In the genomic region with DNA sequence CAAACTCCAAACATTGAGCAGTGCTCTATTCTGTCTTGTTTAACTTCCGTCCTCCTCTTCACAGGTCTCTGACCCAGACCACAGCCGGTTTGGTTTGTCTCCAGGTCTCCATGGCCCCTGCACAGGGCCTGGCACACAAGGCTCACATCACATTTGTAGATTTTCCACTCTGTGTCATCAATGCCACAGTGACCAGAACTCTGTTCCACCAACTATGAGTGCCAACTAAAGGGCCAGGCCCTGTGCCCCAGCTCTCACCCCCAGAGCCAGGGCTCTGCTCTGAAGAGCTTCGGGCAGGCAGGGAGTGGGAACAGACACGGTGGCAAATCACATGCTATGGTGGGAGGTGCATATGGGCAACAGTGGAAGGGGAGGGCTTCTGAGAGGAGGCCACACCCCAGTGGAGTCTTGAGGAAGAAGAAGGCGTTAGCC, we compare ENCODE assay signal across 16 cellular contexts. TPM values are rescaled to one million over a fixed set of nuclear protein-coding genes. Genes with fewer than 3 reads are reported as not detected.
DNase-seq lines count a peak whose midpoint lies in the region; ATAC-seq and TF ChIP-seq lines count a peak whose summit lies in the region.
"Had no signal": no experiment of that assay in that cellular context is flagged by ENCODE, and none has a peak within 500 bp of the region (broad histone marks: within the 10 kb centered on the region; RNA-seq: fewer than 3 reads in every experiment).

No MANE protein-coding gene starts in this region.

- H3K27ac Mint-ChIP-seq in brain, result peak overlapping the region in 3 of 5 experiments; percentile 13 to 82 (median 34)

- H3K36me3 Mint-ChIP-seq in brain, result peaks cover 81% of the 10 kb centered on the region

- H3K4me3 ChIP-seq in right atrium auricular region (no peak overlapping the region), left lung (no peak overlapping the region), upper lobe of right lung (no peak overlapping the region), psoas muscle (no peak overlapping the region)
- H3K4me3 ChIP-seq: cardiac muscle cell had no signal

- H3K9me3 ChIP-seq in right atrium auricular region, result no peaks in the 10 kb centered on the region
- H3K9me3 ChIP-seq in left lung, result no peaks in the 10 kb centered on the region
- no peaks in the 10 kb centered on the region for H3K9me3 ChIP-seq in upper lobe of right lung
- H3K9me3 ChIP-seq in psoas muscle, result no peaks in the 10 kb centered on the region

- DNase-seq in Right ventricle myocardium inferior (ENCODE audit: missing footprints), result no peak
- DNase-seq in right atrium auricular region (ENCODE audit: low spot score), result no peak
- peak in 1 of 2 donors; percentile 48 for DNase-seq in left lung
- no peak for DNase-seq in upper lobe of right lung
- no peak for DNase-seq in psoas muscle
- DNase-seq in midbrain (lab: John Stamatoyannopoulos, UW), result no peak
- DNase-seq: foreskin fibroblast, GOT3, IMR-90, retina, T-cell, trophoblast cell had no signal

- H3K4me3 Mint-ChIP-seq in brain, result no peak overlapping the region
- H3K4me3 Mint-ChIP-seq: T-cell had no signal

- H3K36me3 ChIP-seq in right atrium auricular region (peaks cover 81% of the 10 kb centered on the region), left lung (peaks cover 0 to 100% of the 10 kb centered on the region in 2 donors), upper lobe of right lung (peaks cover 81% of the 10 kb centered on the region), psoas muscle (ENCODE audit: insufficient read depth in 1 of 2, low read depth in 1 of 2) (peaks cover 19 to 100% of the 10 kb centered on the region in 2 donors)

- TF ChIP-seq CTCF in right atrium auricular region (IDR thresholded peaks at IDR 0.05), result no peak
- TF ChIP-seq CTCF in brain (conservative IDR thresholded peaks at IDR 0.05), result no peak
- TF ChIP-seq CTCF in left lung (IDR thresholded peaks at IDR 0.05), result no peak
- TF ChIP-seq CTCF in upper lobe of right lung (IDR thresholded peaks at IDR 0.05), result no peak
- no peak for TF ChIP-seq CTCF in psoas muscle (IDR thresholded peaks at IDR 0.05)

- H3K9me3 Mint-ChIP-seq in brain, result no peaks in the 10 kb centered on the region
- H3K9me3 Mint-ChIP-seq: T-cell had no signal

- peak; percentile 49 for ATAC-seq in Right ventricle myocardium inferior
- ATAC-seq in left lung, result peak; percentile 72
- peak; percentile 90 for ATAC-seq in upper lobe of right lung
- ATAC-seq in psoas muscle, result no peak
- ATAC-seq in HG02642 (IDR thresholded peaks at IDR 0.05; ENCODE audit: poor library complexity, unreplicated experiment), result no peak
- ATAC-seq: T-cell had no signal

- H3K4me1 ChIP-seq in right atrium auricular region (no peaks in the 10 kb centered on the region), left lung (no peaks in the 10 kb centered on the region), upper lobe of right lung (peaks cover 3% of the 10 kb centered on the region), psoas muscle (no peaks in the 10 kb centered on the region)

- WGBS in psoas muscle, 3 donors, result 46 to 61% (median 51%) methylated on average over 5 of the region's 5 CpGs

- H3K27ac ChIP-seq in right atrium auricular region, result no peak overlapping the region
- H3K27ac ChIP-seq in left lung, result no peak overlapping the region
- H3K27ac ChIP-seq in upper lobe of right lung, result peak overlapping the region; percentile 58
- H3K27ac ChIP-seq in psoas muscle, result no peak overlapping the region
- H3K27ac ChIP-seq: cardiac muscle cell had no signal

- intact Hi-C loops in Right ventricle myocardium inferior (cut with DNase I), result no loop called here
- intact Hi-C loops in left lung (cut with DNase I), result loop anchor here in 1 of 2 donors (10.0 kb wide), 1 partner anchor 64 kb away; a partner anchor contains a TSS
- intact Hi-C loops in upper lobe of right lung (cut with DNase I), result no loop called here
- intact Hi-C loops in psoas muscle (cut with DNase I), result no loop called here

- H3K27me3 ChIP-seq in right atrium auricular region (no peaks in the 10 kb centered on the region), left lung (no peaks in the 10 kb centered on the region), upper lobe of right lung (no peaks in the 10 kb centered on the region), psoas muscle (ENCODE audit: insufficient read depth in 3 of 3, low read length in 2 of 3) (no peaks in the 10 kb centered on the region)
- H3K27me3 ChIP-seq: cardiac muscle cell had no signal

- H3K4me1 Mint-ChIP-seq in brain, result no peaks in the 10 kb centered on the region

- H3K27me3 Mint-ChIP-seq in brain, result no peaks in the 10 kb centered on the region
- H3K27me3 Mint-ChIP-seq: T-cell had no signal

RNA-seq across cellular contexts. Expression of a gene that starts 16.0 kb away (rescaled TPM):
- total RNA-seq in Right ventricle myocardium inferior, result 15.7 TPM
- total RNA-seq in right atrium auricular region, result 10 to 100 TPM in 1 of 2 donors, 1 to 10 TPM in 1; 8.0 to 11.0 TPM
- 66.0 TPM for polyA plus RNA-seq in brain (ENCODE audit: insufficient read depth, low read depth, low replicate concordance)
- 10 to 100 TPM; 40.9 to 49.6 TPM for total RNA-seq in left lung
- 44.7 TPM for total RNA-seq in upper lobe of right lung
- 10 to 100 TPM; 11.6 to 27.1 (median 15.1) TPM for total RNA-seq in psoas muscle
- polyA plus RNA-seq in psoas muscle, result 10 to 100 TPM; 10.1 to 29.1 (median 13.7) TPM

RNA-seq across cellular contexts. Expression of a gene that starts 22.9 kb away (rescaled TPM):
- not detected for total RNA-seq in Right ventricle myocardium inferior
- total RNA-seq in right atrium auricular region, result not detected
- polyA plus RNA-seq in brain (ENCODE audit: insufficient read depth, low read depth, low replicate concordance), result not detected
- not detected for total RNA-seq in left lung
- not detected for total RNA-seq in upper lobe of right lung
- total RNA-seq in psoas muscle, result not detected
- not detected for polyA plus RNA-seq in psoas muscle
- total RNA-seq: cardiac muscle cell, IMR-90, liver, T-cell had no signal
- polyA plus RNA-seq: cardiac muscle cell, IMR-90, liver had no signal

RNA-seq across cellular contexts. Expression of a gene that starts 42.0 kb away (rescaled TPM):
- total RNA-seq in Right ventricle myocardium inferior (0.41 TPM), right atrium auricular region (1 to 10 TPM; 1.3 to 2.0 TPM), left lung (10 to 100 TPM in 1 of 2 donors, 1 to 10 TPM in 1; 9.6 to 21.5 TPM), upper lobe of right lung (7.3 TPM), psoas muscle (under 1 TPM; 0.26 to 0.89 (median 0.40) TPM)
- polyA plus RNA-seq in brain (ENCODE audit: insufficient read depth, low read depth, low replicate concordance) (5.0 TPM), psoas muscle (under 1 TPM; 0.09 to 0.43 (median 0.21) TPM)
- polyA plus RNA-seq: cardiac muscle cell had no signal

Comparison
In these comparisons a context has a peak if more than half of its experiments do, and no peak if none do; other contexts are left out.
1. ATAC-seq: peak in Right ventricle myocardium inferior (single experiment), left lung (single experiment) and upper lobe of right lung (single experiment); none in psoas muscle (0 of 4) and HG02642 (single experiment).